Comparison of ENCODE assay signal across 33 cellular contexts in genomic region chr15:69223083-69223813, GRCh38.
"Had no signal": no experiment of that assay in that cellular context is flagged by ENCODE, and none has a peak within 500 bp of the region (broad histone marks: within the 10 kb centered on the region; RNA-seq: fewer than 3 reads in every experiment).

No MANE protein-coding gene starts in this region.

- H3K27me3 ChIP-seq: adrenal gland, ascending aorta, body of pancreas, brain microvascular endothelial cell, breast epithelium, cardiac muscle cell had no signal

- H3K4me3 ChIP-seq: adrenal gland, ascending aorta, body of pancreas, breast epithelium, cardiac muscle cell had no signal

- FAIRE-seq: astrocyte, bronchial epithelial cell had no signal

- H3K36me3 ChIP-seq: adrenal gland, ascending aorta, brain microvascular endothelial cell, breast epithelium, cardiac muscle cell had no signal

- H3K4me1 ChIP-seq: adrenal gland, ascending aorta, breast epithelium had no signal

- DNase-seq: activated effector memory CD4-positive, alpha-beta T cell treated with anti-CD3 and anti-CD28 coated beads, Interleukin-2, amount 50 U/mL, for 16 hours; activated effector memory CD4-positive, alpha-beta T cell treated with Interleukin-2 at 50 U/mL for 16 hours; activated gamma-delta T cell; activated gamma-delta T cell treated with Interleukin-2 at 50 U/mL for 16 hours; activated naive CD4-positive, alpha-beta T cell; activated naive CD4-positive, alpha-beta T cell treated with anti-CD3 and anti-CD28 coated beads for 36 hours; activated naive CD4-positive, alpha-beta T cell treated with anti-CD3 and anti-CD28 coated beads, Interleukin-2, amount 10 ng/mL, durations not matched to agents 7 days and 5 days; activated naive CD4-positive, alpha-beta T cell treated with anti-CD3 and anti-CD28 coated beads, Interleukin-2, amount 50 U/mL, for 16 hours; activated naive CD4-positive, alpha-beta T cell treated with Interleukin-2 at 50 U/mL for 16 hours; activated naive CD8-positive, alpha-beta T cell treated with anti-CD3 and anti-CD28 coated beads for 36 hours; activated naive CD8-positive, alpha-beta T cell treated with anti-CD3 and anti-CD28 coated beads, Interleukin-2, amount 10 ng/mL, durations not matched to agents 7 days and 5 days; activated naive CD8-positive, alpha-beta T cell treated with anti-CD3 and anti-CD28 coated beads, Interleukin-2, amount 50 U/mL, for 24 hours; activated T-cell treated with anti-CD3 and anti-CD28 coated beads, Interleukin-2, amount 50 U/mL, for 24 hours; activated T-cell treated with anti-CD3 and anti-CD28 coated beads, Interleukin-2, amount 50 U/mL, for 4 hours; activated T-cell treated with anti-CD3 and anti-CD28 coated beads, Interleukin-2, amount 50 U/mL, for 48 hours; activated T-cell treated with anti-CD3 and anti-CD28 coated beads, Interleukin-2, amount 50 U/mL, for 72 hours; adrenal gland; amniotic stem cell; amygdala; anterior cingulate cortex; aorta; body of pancreas; brain microvascular endothelial cell; caudate nucleus; central memory CD4-positive, alpha-beta T cell; cerebellar nuclear complex had no signal

- ATAC-seq: activated naive CD4-positive, alpha-beta T cell treated with anti-CD3 and anti-CD28 coated beads, Interleukin-2, amount 50 U/mL, for 72 hours; activated naive CD8-positive, alpha-beta T cell treated with anti-CD3 and anti-CD28 coated beads, Interleukin-2, amount 50 U/mL, for 24 hours; activated T-cell treated with anti-CD3 and anti-CD28 coated beads, Interleukin-2, amount 50 U/mL, for 4 hours; activated T-cell treated with anti-CD3 and anti-CD28 coated beads, Interleukin-2, amount 50 U/mL, for 72 hours; activated T-helper 17 cell treated with anti-CD3 and anti-CD28 coated beads, Interleukin-2, amount 50 U/mL, for 72 hours; body of pancreas had no signal

- H3K27ac ChIP-seq: adrenal gland, ascending aorta, body of pancreas, brain microvascular endothelial cell, breast epithelium, cardiac muscle cell had no signal

- H3K9me3 ChIP-seq: body of pancreas had no signal
